1 cellular context compared by ENCODE assay signal in genomic region chr1:6579374-6580118, GRCh38.
A peak's percentile ranks its signal among the peaks of the same experiment; 100 is the strongest.
TF ChIP-seq lines count a peak whose summit lies in the region.

Gene ZBTB48 (plus strand): TSS chr1:6579994. CDS start chr1:6580610, 616 bp downstream.

TF ChIP-seq in HepG2, 621 proteins besides CTCF, POLR2A, EP300 and RAD21 (continued from another document and continues in another):
- TF ChIP-seq, protein P1, sequence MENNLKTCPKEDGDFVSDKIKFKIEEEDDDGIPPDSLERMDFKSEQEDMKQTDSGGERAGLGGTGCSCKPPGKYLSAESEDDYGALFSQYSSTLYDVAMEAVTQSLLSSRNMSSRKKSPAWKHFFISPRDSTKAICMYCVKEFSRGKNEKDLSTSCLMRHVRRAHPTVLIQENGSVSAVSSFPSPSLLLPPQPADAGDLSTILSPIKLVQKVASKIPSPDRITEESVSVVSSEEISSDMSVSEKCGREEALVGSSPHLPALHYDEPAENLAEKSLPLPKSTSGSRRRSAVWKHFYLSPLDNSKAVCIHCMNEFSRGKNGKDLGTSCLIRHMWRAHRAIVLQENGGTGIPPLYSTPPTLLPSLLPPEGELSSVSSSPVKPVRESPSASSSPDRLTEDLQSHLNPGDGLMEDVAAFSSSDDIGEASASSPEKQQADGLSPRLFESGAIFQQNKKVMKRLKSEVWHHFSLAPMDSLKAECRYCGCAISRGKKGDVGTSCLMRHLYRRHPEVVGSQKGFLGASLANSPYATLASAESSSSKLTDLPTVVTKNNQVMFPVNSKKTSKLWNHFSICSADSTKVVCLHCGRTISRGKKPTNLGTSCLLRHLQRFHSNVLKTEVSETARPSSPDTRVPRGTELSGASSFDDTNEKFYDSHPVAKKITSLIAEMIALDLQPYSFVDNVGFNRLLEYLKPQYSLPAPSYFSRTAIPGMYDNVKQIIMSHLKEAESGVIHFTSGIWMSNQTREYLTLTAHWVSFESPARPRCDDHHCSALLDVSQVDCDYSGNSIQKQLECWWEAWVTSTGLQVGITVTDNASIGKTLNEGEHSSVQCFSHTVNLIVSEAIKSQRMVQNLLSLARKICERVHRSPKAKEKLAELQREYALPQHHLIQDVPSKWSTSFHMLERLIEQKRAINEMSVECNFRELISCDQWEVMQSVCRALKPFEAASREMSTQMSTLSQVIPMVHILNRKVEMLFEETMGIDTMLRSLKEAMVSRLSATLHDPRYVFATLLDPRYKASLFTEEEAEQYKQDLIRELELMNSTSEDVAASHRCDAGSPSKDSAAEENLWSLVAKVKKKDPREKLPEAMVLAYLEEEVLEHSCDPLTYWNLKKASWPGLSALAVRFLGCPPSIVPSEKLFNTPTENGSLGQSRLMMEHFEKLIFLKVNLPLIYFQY (CRISPR knock-in tag; IDR thresholded peaks at IDR 0.05; ENCODE audit: borderline replicate concordance), result no peak
- TF ChIP-seq HMGA1 (CRISPR knock-in tag; conservative IDR thresholded peaks at IDR 0.05), result no peak
- TF ChIP-seq ZNF468 (CRISPR knock-in tag; IDR thresholded peaks at IDR 0.05), result no peak
- peak; percentile 84 for TF ChIP-seq HNRNPL (IDR thresholded peaks at IDR 0.05; ENCODE audit: low read depth, low read length)
- TF ChIP-seq ARNT (IDR thresholded peaks at IDR 0.05), result no peak
- TF ChIP-seq NR1H2 (CRISPR knock-in tag; IDR thresholded peaks at IDR 0.05; ENCODE audit: borderline replicate concordance, low read depth), result no peak
- TF ChIP-seq ZFP36L2 (CRISPR knock-in tag; IDR thresholded peaks at IDR 0.05), result no peak
- TF ChIP-seq GTF3A (CRISPR knock-in tag; conservative IDR thresholded peaks at IDR 0.05), result no peak
- TF ChIP-seq ZNF205 (CRISPR knock-in tag; IDR thresholded peaks at IDR 0.05), result no peak
- no peak for TF ChIP-seq ZNF354B (CRISPR knock-in tag; IDR thresholded peaks at IDR 0.05)
- TF ChIP-seq, protein P2, sequence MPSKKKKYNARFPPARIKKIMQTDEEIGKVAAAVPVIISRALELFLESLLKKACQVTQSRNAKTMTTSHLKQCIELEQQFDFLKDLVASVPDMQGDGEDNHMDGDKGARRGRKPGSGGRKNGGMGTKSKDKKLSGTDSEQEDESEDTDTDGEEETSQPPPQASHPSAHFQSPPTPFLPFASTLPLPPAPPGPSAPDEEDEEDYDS (CRISPR knock-in tag; IDR thresholded peaks at IDR 0.05), result peak; percentile 77; the same call in 1 of the 2 replicates
- TF ChIP-seq, protein P3, sequence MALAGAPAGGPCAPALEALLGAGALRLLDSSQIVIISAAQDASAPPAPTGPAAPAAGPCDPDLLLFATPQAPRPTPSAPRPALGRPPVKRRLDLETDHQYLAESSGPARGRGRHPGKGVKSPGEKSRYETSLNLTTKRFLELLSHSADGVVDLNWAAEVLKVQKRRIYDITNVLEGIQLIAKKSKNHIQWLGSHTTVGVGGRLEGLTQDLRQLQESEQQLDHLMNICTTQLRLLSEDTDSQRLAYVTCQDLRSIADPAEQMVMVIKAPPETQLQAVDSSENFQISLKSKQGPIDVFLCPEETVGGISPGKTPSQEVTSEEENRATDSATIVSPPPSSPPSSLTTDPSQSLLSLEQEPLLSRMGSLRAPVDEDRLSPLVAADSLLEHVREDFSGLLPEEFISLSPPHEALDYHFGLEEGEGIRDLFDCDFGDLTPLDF (CRISPR knock-in tag; IDR thresholded peaks at IDR 0.05), result no peak
- TF ChIP-seq YEATS2 (CRISPR knock-in tag; IDR thresholded peaks at IDR 0.05; ENCODE audit: borderline replicate concordance), result peak; percentile 68; the same call in 1 of the 2 replicates
- TF ChIP-seq, protein P4, sequence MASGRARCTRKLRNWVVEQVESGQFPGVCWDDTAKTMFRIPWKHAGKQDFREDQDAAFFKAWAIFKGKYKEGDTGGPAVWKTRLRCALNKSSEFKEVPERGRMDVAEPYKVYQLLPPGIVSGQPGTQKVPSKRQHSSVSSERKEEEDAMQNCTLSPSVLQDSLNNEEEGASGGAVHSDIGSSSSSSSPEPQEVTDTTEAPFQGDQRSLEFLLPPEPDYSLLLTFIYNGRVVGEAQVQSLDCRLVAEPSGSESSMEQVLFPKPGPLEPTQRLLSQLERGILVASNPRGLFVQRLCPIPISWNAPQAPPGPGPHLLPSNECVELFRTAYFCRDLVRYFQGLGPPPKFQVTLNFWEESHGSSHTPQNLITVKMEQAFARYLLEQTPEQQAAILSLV (CRISPR knock-in tag; IDR thresholded peaks at IDR 0.05; ENCODE audit: borderline replicate concordance), result no peak
- 0 out of 2 replicates have a peak, but pooled peaks have one; percentile 18 for TF ChIP-seq RARA (CRISPR knock-in tag; IDR thresholded peaks at IDR 0.05)
- no peak for TF ChIP-seq HOXD1 (CRISPR knock-in tag; IDR thresholded peaks at IDR 0.05)
- TF ChIP-seq TBX3 (IDR thresholded peaks at IDR 0.05; ENCODE audit: borderline replicate concordance), result no peak
- no peak for TF ChIP-seq TEAD2 (CRISPR knock-in tag; IDR thresholded peaks at IDR 0.05)
- peak; percentile 49; the same call in 1 of the 2 replicates for TF ChIP-seq TBX2 (CRISPR knock-in tag; IDR thresholded peaks at IDR 0.05; ENCODE audit: borderline replicate concordance)
- no peak for TF ChIP-seq ZNF503 (CRISPR knock-in tag; IDR thresholded peaks at IDR 0.05)
- TF ChIP-seq RFX1 (IDR thresholded peaks at IDR 0.05), result peak; percentile 91
- TF ChIP-seq AGO2 (optimal IDR thresholded peaks at IDR 0.05; ENCODE audit: low read depth, low read length), result peak; percentile 19
- TF ChIP-seq ZNF124 (CRISPR knock-in tag; IDR thresholded peaks at IDR 0.05), result no peak
- no peak for TF ChIP-seq ZNF207 (IDR thresholded peaks at IDR 0.05; ENCODE audit: borderline replicate concordance)
- no peak for TF ChIP-seq ZNF280D (CRISPR knock-in tag; IDR thresholded peaks at IDR 0.05)
- no peak for TF ChIP-seq MIXL1 (CRISPR knock-in tag; IDR thresholded peaks at IDR 0.05)
- TF ChIP-seq CBX2 (IDR thresholded peaks at IDR 0.05; ENCODE audit: low read depth, low read length), result no peak
- TF ChIP-seq CBX2 (CRISPR knock-in tag; IDR thresholded peaks at IDR 0.05; ENCODE audit: low read depth), result no peak
- no peak for TF ChIP-seq JARID2 (CRISPR knock-in tag; IDR thresholded peaks at IDR 0.05; ENCODE audit: insufficient replicate concordance)
- TF ChIP-seq ZSCAN22 (CRISPR knock-in tag; IDR thresholded peaks at IDR 0.05), result no peak
- no peak for TF ChIP-seq CEBPG (CRISPR knock-in tag; IDR thresholded peaks at IDR 0.05)
- no peak for TF ChIP-seq ZNF678 (CRISPR knock-in tag; IDR thresholded peaks at IDR 0.05)
- TF ChIP-seq MEF2D (CRISPR knock-in tag; IDR thresholded peaks at IDR 0.05), result no peak
- TF ChIP-seq BRD4 (CRISPR knock-in tag; IDR thresholded peaks at IDR 0.05), result 0 out of 2 replicates have a peak, but pooled peaks have one; percentile 19
- TF ChIP-seq NKX3-1 (CRISPR knock-in tag; IDR thresholded peaks at IDR 0.05), result no peak
- TF ChIP-seq HDAC6 (IDR thresholded peaks at IDR 0.05; ENCODE audit: low read depth, low read length), result no peak
- no peak for TF ChIP-seq ZNF256 (CRISPR knock-in tag; conservative IDR thresholded peaks at IDR 0.05)
- TF ChIP-seq TEF (CRISPR knock-in tag; IDR thresholded peaks at IDR 0.05), result no peak
- TF ChIP-seq ZSCAN30 (CRISPR knock-in tag; IDR thresholded peaks at IDR 0.05), result no peak
- TF ChIP-seq HOXA9 (CRISPR knock-in tag; IDR thresholded peaks at IDR 0.05; ENCODE audit: borderline replicate concordance), result no peak
- no peak; the same call in 1 of the 2 replicates for TF ChIP-seq SALL2 (CRISPR knock-in tag; IDR thresholded peaks at IDR 0.05)
- TF ChIP-seq NFRKB (IDR thresholded peaks at IDR 0.05), result no peak
- peak; percentile 53; the same call in 1 of the 2 replicates for TF ChIP-seq KDM5B (CRISPR knock-in tag; IDR thresholded peaks at IDR 0.05; ENCODE audit: borderline replicate concordance)
- no peak for TF ChIP-seq ZBTB34 (CRISPR knock-in tag; IDR thresholded peaks at IDR 0.05)
- TF ChIP-seq ZIK1 (CRISPR knock-in tag; IDR thresholded peaks at IDR 0.05; ENCODE audit: borderline replicate concordance, low read depth), result no peak
- no peak for TF ChIP-seq PCBP1 (IDR thresholded peaks at IDR 0.05; ENCODE audit: borderline replicate concordance, low read depth, low read length)
- peak; percentile 77 for TF ChIP-seq DR1 (CRISPR knock-in tag; IDR thresholded peaks at IDR 0.05)
- TF ChIP-seq ZNF234 (CRISPR knock-in tag; conservative IDR thresholded peaks at IDR 0.05), result no peak
- TF ChIP-seq ZNF446 (CRISPR knock-in tag; IDR thresholded peaks at IDR 0.05), result no peak
- no peak for TF ChIP-seq ADNP (CRISPR knock-in tag; IDR thresholded peaks at IDR 0.05)
- TF ChIP-seq RCOR2 (CRISPR knock-in tag; IDR thresholded peaks at IDR 0.05), result no peak
- peak; percentile 96 for TF ChIP-seq HNRNPLL (IDR thresholded peaks at IDR 0.05; ENCODE audit: low read depth, low read length, poor library complexity, severe bottlenecking)
- TF ChIP-seq PHF21A (CRISPR knock-in tag; IDR thresholded peaks at IDR 0.05), result no peak; the same call in 1 of the 2 replicates
- no peak for TF ChIP-seq RARG (CRISPR knock-in tag; IDR thresholded peaks at IDR 0.05; ENCODE audit: low read depth)
- TF ChIP-seq ZNF644 (CRISPR knock-in tag; IDR thresholded peaks at IDR 0.05; ENCODE audit: low read depth), result 0 out of 2 replicates have a peak, but pooled peaks have one; percentile 17
- no peak for TF ChIP-seq IKZF1 (IDR thresholded peaks at IDR 0.05)
- no peak for TF ChIP-seq FOXP1 (IDR thresholded peaks at IDR 0.05)
- no peak for TF ChIP-seq FOXP1 (CRISPR knock-in tag; IDR thresholded peaks at IDR 0.05)
- TF ChIP-seq ZNF138 (CRISPR knock-in tag; IDR thresholded peaks at IDR 0.05; ENCODE audit: low read depth), result no peak
- TF ChIP-seq, protein P5, sequence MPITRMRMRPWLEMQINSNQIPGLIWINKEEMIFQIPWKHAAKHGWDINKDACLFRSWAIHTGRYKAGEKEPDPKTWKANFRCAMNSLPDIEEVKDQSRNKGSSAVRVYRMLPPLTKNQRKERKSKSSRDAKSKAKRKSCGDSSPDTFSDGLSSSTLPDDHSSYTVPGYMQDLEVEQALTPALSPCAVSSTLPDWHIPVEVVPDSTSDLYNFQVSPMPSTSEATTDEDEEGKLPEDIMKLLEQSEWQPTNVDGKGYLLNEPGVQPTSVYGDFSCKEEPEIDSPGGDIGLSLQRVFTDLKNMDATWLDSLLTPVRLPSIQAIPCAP (CRISPR knock-in tag; IDR thresholded peaks at IDR 0.05; ENCODE audit: low read depth), result no peak
- TF ChIP-seq ZBTB42 (CRISPR knock-in tag; IDR thresholded peaks at IDR 0.05), result no peak
- peak; percentile 73 for TF ChIP-seq PHF8 (CRISPR knock-in tag; IDR thresholded peaks at IDR 0.05)
- TF ChIP-seq DNMT3B (CRISPR knock-in tag; conservative IDR thresholded peaks at IDR 0.05), result no peak
- TF ChIP-seq NFIB (CRISPR knock-in tag; IDR thresholded peaks at IDR 0.05; ENCODE audit: borderline replicate concordance), result no peak
